In genomic region chr7:107643407-107643806, GRCh38 we compare ENCODE assay signal across 16 cellular contexts. TPM values are rescaled to one million over a fixed set of nuclear protein-coding genes. Genes with fewer than 3 reads are reported as not detected.
DNase-seq lines count a peak whose midpoint lies in the region; ATAC-seq, FAIRE-seq and TF ChIP-seq lines count a peak whose summit lies in the region.
"Had no signal": no experiment of that assay in that cellular context is flagged by ENCODE, and none has a peak within 500 bp of the region (broad histone marks: within the 10 kb centered on the region; RNA-seq: fewer than 3 reads in every experiment).

No MANE protein-coding gene starts in this region.

- H2AK5ac ChIP-seq in H1 (ENCODE audit: low read depth, low read length), result no peak overlapping the region

- TF ChIP-seq CTCF in PC-9 (conservative IDR thresholded peaks at IDR 0.05), result peak; percentile 32; the same call in 1 of the 2 replicates
- TF ChIP-seq CTCF in H1 (IDR thresholded peaks at IDR 0.05; ENCODE audit: control extremely low read depth in 1 of 3, insufficient read depth in 1 of 3, low read depth in 1 of 3, low read length in 3 of 3), result peak in 2 of 3 experiments; percentile 15 to 57; a peak in 2 of 4 replicates

- CTCF ChIA-PET in PC-9 (lab: Charles Lee) (no interaction called here), H1 (lab: Charles Lee; ENCODE audit: partially characterized antibody) (interaction anchor here (0.8 to 3.0 kb wide), 5 partner anchors 9 to 179 kb away, joined by 3 to 11 read pairs (median 4); no protein-coding TSS in a partner anchor)

- H3K14ac ChIP-seq in H1 (ENCODE audit: insufficient read length), result no peak overlapping the region

- no peaks in the 10 kb centered on the region for H3K9me2 ChIP-seq in PC-9 (ENCODE audit: insufficient read depth)

- no peak overlapping the region for H2BK12ac ChIP-seq in H1 (ENCODE audit: low read depth, low read length)

- no peak overlapping the region for H3K56ac ChIP-seq in H1 (replicated peaks; ENCODE audit: insufficient read length, low read depth, low read length)

- peak; percentile 84 for DNase-seq in EH (ENCODE audit: low read depth)
- no peak for DNase-seq in PC-9
- DNase-seq in H1 (ENCODE audit: low read depth in 1 of 2, low spot score in 2 of 2), result no peak
- peak; percentile 68 for DNase-seq in renal cortical epithelial cell (ENCODE audit: low read depth)
- no peak for DNase-seq in NCI-H82 (lab: John Stamatoyannopoulos, UW)
- no peak for DNase-seq in activated naive CD4-positive, alpha-beta T cell treated with anti-CD3 and anti-CD28 coated beads, Interleukin-2, amount 50 U/mL, for 72 hours (ENCODE audit: low spot score in 2 of 2)
- DNase-seq: activated CD8-positive, alpha-beta memory T cell treated with anti-CD3 and anti-CD28 coated beads for 24 hours; activated naive CD4-positive, alpha-beta T cell treated with anti-CD3 and anti-CD28 coated beads, Interleukin-2, amount 10 ng/mL, durations not matched to agents 7 days and 5 days; DMS153; posterior cingulate gyrus; stimulated activated CD4-positive, alpha-beta T cell treated with anti-CD3 and anti-CD28 coated beads, Interleukin-4, amount 100 ng/mL, for 4 hours; T-helper 17 cell had no signal

- 0 out of 2 replicates have a peak, but pooled peaks cover 3% of the 10 kb centered on the region for H3K4me1 ChIP-seq in PC-9 (replicated peaks; ENCODE audit: insufficient read depth)
- no peaks in the 10 kb centered on the region for H3K4me1 ChIP-seq in H1 (replicated peaks in 1 of 4; ENCODE audit: control insufficient read depth in 3 of 4, insufficient read depth in 4 of 4, low read length in 3 of 4)

- no peak overlapping the region for H3K4ac ChIP-seq in H1 (replicated peaks; ENCODE audit: insufficient read length, low read depth, low read length)

- no peak overlapping the region for H4K5ac ChIP-seq in H1 (ENCODE audit: insufficient read length, low read depth, low read length)

- H4K8ac ChIP-seq in H1 (ENCODE audit: extremely low read depth, insufficient read depth, low read length), result no peak overlapping the region

- H3K18ac ChIP-seq in H1 (ENCODE audit: extremely low read depth, low read length), result no peak overlapping the region

- POLR2A ChIA-PET in PC-9 (lab: Charles Lee; ENCODE audit: unreplicated experiment), result no interaction called here
- POLR2A ChIA-PET in H1 (lab: Charles Lee; ENCODE audit: partially characterized antibody), result interaction anchor here (0.6 kb wide), 1 partner anchor 14 kb away, joined by 3 read pairs; no protein-coding TSS in a partner anchor

- no peaks in the 10 kb centered on the region for H3K27me3 ChIP-seq in PC-9 (ENCODE audit: insufficient read depth, low read depth)
- no peaks in the 10 kb centered on the region for H3K27me3 ChIP-seq in H1 (replicated peaks in 1 of 4; ENCODE audit: control insufficient read depth in 3 of 4, extremely low read depth in 1 of 4, insufficient read depth in 3 of 4, low read length in 3 of 4)

- H2BK120ac ChIP-seq in H1 (replicated peaks; ENCODE audit: low read depth, low read length), result no peak overlapping the region

- no peak overlapping the region for H2AFZ ChIP-seq in PC-9
- no peak overlapping the region for H2AFZ ChIP-seq in H1 (ENCODE audit: low read length)

- H3K27ac ChIP-seq in PC-9 (no peak overlapping the region), H1 (ENCODE audit: low read depth, low read length) (no peak overlapping the region)

- no peak overlapping the region for H2BK15ac ChIP-seq in H1 (ENCODE audit: low read length)

- no peak overlapping the region for H2BK5ac ChIP-seq in H1 (ENCODE audit: low read depth, low read length)

- no peak overlapping the region for H2BK20ac ChIP-seq in H1 (ENCODE audit: low read length)

- H3K27ac Mint-ChIP-seq in activated naive CD4-positive, alpha-beta T cell treated with anti-CD3 and anti-CD28 coated beads, Interleukin-2, amount 50 U/mL, for 72 hours, result no peak overlapping the region
- H3K27ac Mint-ChIP-seq: activated naive CD4-positive, alpha-beta T cell treated with anti-CD3 and anti-CD28 coated beads, Interleukin-2, amount 10 ng/mL, durations not matched to agents 7 days and 5 days; T-helper 17 cell had no signal

- H3K9ac ChIP-seq in H1 (replicated peaks in 1 of 4; ENCODE audit: extremely low read depth in 1 of 4, low read depth in 3 of 4, low read length in 3 of 4), result no peak overlapping the region

- TF ChIP-seq RAD21 in H1 (IDR thresholded peaks at IDR 0.05 in 1 of 2, conservative IDR thresholded peaks at IDR 0.05 in 1 of 2; ENCODE audit: low read depth in 2 of 2, low read length in 2 of 2), result peak in 1 of 2 experiments; percentile 41; a peak in 3 of 4 replicates

- intact Hi-C loops in PC-9 (cut with micrococcal nuclease; ENCODE audit: unreplicated experiment), result no loop called here

- H3K4me2 ChIP-seq in PC-9, result no peak overlapping the region
- H3K4me2 ChIP-seq in H1 (ENCODE audit: insufficient read depth in 1 of 2, low read depth in 2 of 2, low read length in 2 of 2), result no peak overlapping the region

- H3K23me2 ChIP-seq in H1 (ENCODE audit: low read depth, low read length), result no peaks in the 10 kb centered on the region; the same call in 1 of the 2 replicates

- TF ChIP-seq EP300 in H1 (IDR thresholded peaks at IDR 0.05; ENCODE audit: borderline replicate concordance in 1 of 2, low read depth in 2 of 2, low read length in 2 of 2), result no peak

- H4K20me1 ChIP-seq in PC-9 (ENCODE audit: insufficient read depth) (no peaks in the 10 kb centered on the region), H1 (replicated peaks in 1 of 2; ENCODE audit: control insufficient read depth in 1 of 2, insufficient read depth in 2 of 2, low read length in 2 of 2) (no peaks in the 10 kb centered on the region)

- H3K9me3 ChIP-seq in PC-9 (ENCODE audit: insufficient read depth, low read depth), result no peaks in the 10 kb centered on the region; the same call in 1 of the 2 replicates
- H3K9me3 ChIP-seq in H1 (ENCODE audit: insufficient read depth in 2 of 2, low read depth in 1 of 2, low read length in 1 of 2), result no peaks in the 10 kb centered on the region

- H3F3A ChIP-seq in PC-9 (ENCODE audit: insufficient read depth, low read depth), result no peaks in the 10 kb centered on the region

- H3K4me3 ChIP-seq in PC-9, result no peak overlapping the region
- H3K4me3 ChIP-seq in H1 (ENCODE audit: extremely low read depth in 1 of 4, insufficient read depth in 2 of 4, low read depth in 3 of 4, low read length in 4 of 4), result no peak overlapping the region

- H3K79me2 ChIP-seq in PC-9 (ENCODE audit: low read depth) (no peaks in the 10 kb centered on the region), H1 (ENCODE audit: control insufficient read depth in 1 of 2, insufficient read depth in 2 of 2, low read length in 2 of 2) (no peaks in the 10 kb centered on the region)

- H3K36me3 ChIP-seq in PC-9 (ENCODE audit: low read depth), result no peaks in the 10 kb centered on the region
- H3K36me3 ChIP-seq in H1 (ENCODE audit: control insufficient read depth in 2 of 4, insufficient read depth in 4 of 4, low read length in 3 of 4), result no peaks in the 10 kb centered on the region

- peaks cover 0 to 2% of the 10 kb centered on the region in 2 donors for H3K36me3 Mint-ChIP-seq in activated naive CD4-positive, alpha-beta T cell treated with anti-CD3 and anti-CD28 coated beads, Interleukin-2, amount 50 U/mL, for 72 hours

- no peak for ATAC-seq in activated naive CD4-positive, alpha-beta T cell treated with anti-CD3 and anti-CD28 coated beads, Interleukin-2, amount 50 U/mL, for 72 hours
- no peak for ATAC-seq in GM18520 (IDR thresholded peaks at IDR 0.05; ENCODE audit: unreplicated experiment)
- ATAC-seq in HG03139 (IDR thresholded peaks at IDR 0.05; ENCODE audit: unreplicated experiment), result no peak
- ATAC-seq: T-helper 17 cell had no signal

- H3K23ac ChIP-seq in H1 (ENCODE audit: insufficient read length), result no peak overlapping the region

- BruUV-seq in PC-9 (replicated peaks; lab: Mats Ljungman, UMichigan), result no TSS peak

- no peak overlapping the region for H4K91ac ChIP-seq in H1 (replicated peaks; ENCODE audit: insufficient read length, low read length)

- peaks cover 0 to 8% of the 10 kb centered on the region in 2 donors for H3K9me3 Mint-ChIP-seq in activated naive CD4-positive, alpha-beta T cell treated with anti-CD3 and anti-CD28 coated beads, Interleukin-2, amount 50 U/mL, for 72 hours
- H3K9me3 Mint-ChIP-seq: stimulated activated naive CD8-positive, alpha-beta T cell treated with anti-CD3 and anti-CD28 coated beads, Interleukin-15, Interleukin-2, amounts not matched to agents 100 ng/mL and 50 ng/mL, for 24 hours had no signal

- no peak for TF ChIP-seq POLR2A in H1 (IDR thresholded peaks at IDR 0.05; ENCODE audit: control extremely low read depth in 1 of 2, low read depth in 2 of 2, low read length in 2 of 2)

- WGBS in H1 (ENCODE audit: extremely low coverage in 1 of 2, insufficient coverage in 1 of 2, insufficient read length in 1 of 2, insufficient replicate concordance in 2 of 2, low coverage in 1 of 2, low lambda C conversion rate in 2 of 2, missing lambda C conversion rate in 1 of 2), 2 experiments, result 45% methylated on average over 1 of the region's 1 CpG; no CpG with 5 or more reads in 1 of the 2 experiments

- no peaks in the 10 kb centered on the region for H3K79me1 ChIP-seq in H1 (ENCODE audit: low read depth, low read length)

- no peak for FAIRE-seq in H1 (lab: Jason Lieb, UNC)
- FAIRE-seq: GM12891 had no signal

TF ChIP-seq in H1, 55 proteins besides CTCF, POLR2A, EP300 and RAD21 (continues in another document):
- no peak for TF ChIP-seq CHD1 (IDR thresholded peaks at IDR 0.05; ENCODE audit: low read depth, low read length)
- TF ChIP-seq TCF12 (IDR thresholded peaks at IDR 0.05; ENCODE audit: low read depth, low read length), result no peak
- no peak for TF ChIP-seq BCL11A (IDR thresholded peaks at IDR 0.05; ENCODE audit: low read depth in 2 of 2, low read length in 2 of 2)
- no peak for TF ChIP-seq TAF7 (optimal IDR thresholded peaks at IDR 0.05; ENCODE audit: borderline replicate concordance, low read depth, low read length)
- no peak for TF ChIP-seq TAF1 (IDR thresholded peaks at IDR 0.05; ENCODE audit: low read depth, low read length)
- TF ChIP-seq SIRT6 (IDR thresholded peaks at IDR 0.05; ENCODE audit: low read length), result no peak
- no peak for TF ChIP-seq TBP (IDR thresholded peaks at IDR 0.05; ENCODE audit: low read depth, low read length)
- TF ChIP-seq CREB1 (IDR thresholded peaks at IDR 0.05), result no peak

RNA-seq across cellular contexts. Expression of gene SLC26A4, which starts 17.2 kb away (rescaled TPM):
- 0.80 and 1.7 TPM in 2 replicates for total RNA-seq in PC-9 (2021)
- 0.35 TPM in 1 of 2 replicates, not detected in the other for total RNA-seq in H1 (2021; fragmentation: NEBNext Ultra II Directional; extraction: Animal tissue kit (Norgen Biotek cat#: 25700))
- 0.11 TPM in 1 of 2 replicates, not detected in the other for polyA plus RNA-seq in H1 (2011; rRNA removed)
- not detected for polyA plus RNA-seq in H1 (2011; cell fraction: cytosol; rRNA removed)
- not detected for polyA plus RNA-seq in H1 (2011; cell fraction: nucleus; rRNA removed)
- polyA plus RNA-seq in H1 (2012, experiment 1 of 2), result 0.03 TPM in 1 of 4 replicates, not detected in the others
- polyA plus RNA-seq in H1 (2012, experiment 2 of 2), result not detected
- 0.04 TPM for polyA plus RNA-seq in H1 (2013, experiment 1 of 2)
- polyA plus RNA-seq in H1 (2013, experiment 2 of 2), result 0.13 TPM
- polyA minus RNA-seq in H1 (2011; rRNA and poly(A)+ RNA removed), result 0.20 and 0.44 TPM in 2 replicates
- not detected for polyA minus RNA-seq in H1 (2011; cell fraction: cytosol; rRNA and poly(A)+ RNA removed)
- polyA minus RNA-seq in H1 (2011; cell fraction: nucleus; rRNA and poly(A)+ RNA removed), result 0.10 TPM
- total RNA-seq in renal cortical epithelial cell, result 0.10 and 0.87 TPM in 2 replicates
- total RNA-seq in activated naive CD4-positive, alpha-beta T cell treated with anti-CD3 and anti-CD28 coated beads, Interleukin-2, amount 50 U/mL, for 72 hours, result 1 to 10 TPM; 1.1 to 2.5 TPM

Comparison
In these comparisons a context has a peak if more than half of its experiments do, and no peak if none do; other contexts are left out.
1. DNase-seq: peak in EH (single experiment) and renal cortical epithelial cell (single experiment); none in PC-9 (0 of 2), H1 (0 of 2), NCI-H82 (single experiment) and activated naive CD4-positive, alpha-beta T cell treated with anti-CD3 and anti-CD28 coated beads, Interleukin-2, amount 50 U/mL, for 72 hours (0 of 2).